In the genomic region with DNA sequence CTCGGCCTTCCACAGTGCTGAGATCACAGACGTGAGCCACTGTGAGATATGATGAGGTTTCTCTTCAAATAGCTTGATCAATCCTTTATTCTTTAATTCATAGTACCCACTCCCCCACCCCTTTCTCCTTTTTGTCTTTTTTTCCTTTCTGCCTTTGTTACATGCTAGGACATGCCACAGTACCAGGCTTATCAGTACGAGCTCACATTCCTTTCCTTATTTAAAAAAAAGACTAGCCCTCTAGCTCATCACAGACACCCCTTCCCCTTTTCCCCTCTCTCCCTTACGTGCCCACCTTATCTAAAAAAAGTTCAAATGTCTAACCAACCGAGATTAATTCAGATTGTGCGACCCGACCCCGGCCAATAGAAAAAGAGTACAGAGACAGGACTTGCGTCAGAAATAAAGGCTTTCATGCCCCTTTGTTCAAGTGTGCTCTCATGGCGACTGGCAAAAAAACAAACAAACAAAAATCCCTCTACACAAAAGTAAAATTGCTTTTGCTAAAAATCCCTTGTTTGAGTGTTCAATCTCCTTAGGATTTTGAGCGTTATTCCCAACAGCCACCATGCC, we compare ENCODE assay signal across 21 cellular contexts. TPM values are rescaled to one million over a fixed set of nuclear protein-coding genes. Genes with fewer than 3 reads are reported as not detected.
DNase-seq lines count a peak whose midpoint lies in the region; ATAC-seq and TF ChIP-seq lines count a peak whose summit lies in the region.
"Had no signal": no experiment of that assay in that cellular context is flagged by ENCODE, and none has a peak within 500 bp of the region (broad histone marks: within the 10 kb centered on the region; RNA-seq: fewer than 3 reads in every experiment).

No MANE protein-coding gene starts in this region.

- H3K27ac ChIP-seq in HUES64 (ENCODE audit: low read depth, low read length) = peak overlapping the region; percentile 42; the same call in 1 of the 2 replicates
- H3K27ac ChIP-seq in effector memory CD4-positive, alpha-beta T cell (ENCODE audit: insufficient read depth, low read length, poor library complexity, severe bottlenecking) = no peak overlapping the region
- H3K27ac ChIP-seq: coronary artery, lower lobe of right lung, VCaP had no signal

- peaks cover 6% of the 10 kb centered on the region for H3K4me1 Mint-ChIP-seq in endothelial cell (ENCODE audit: unreplicated experiment)
- H3K4me1 Mint-ChIP-seq: activated CD4-positive, alpha-beta memory T cell treated with anti-CD3 and anti-CD28 coated beads, Interleukin-2, amount 10 ng/mL, durations not matched to agents 7 days and 5 days; naive thymus-derived CD4-positive, alpha-beta T cell had no signal

- H3K27me3 ChIP-seq in HUES64 (ENCODE audit: insufficient read depth, low read length) (no peaks in the 10 kb centered on the region), neuron (ENCODE audit: insufficient read depth, low read length) (no peaks in the 10 kb centered on the region)
- no peaks in the 10 kb centered on the region for H3K27me3 ChIP-seq in effector memory CD4-positive, alpha-beta T cell (replicated peaks; ENCODE audit: control insufficient read depth, insufficient read depth, low read length, poor library complexity, severe bottlenecking)

- TF ChIP-seq CTCF in endothelial cell (IDR thresholded peaks at IDR 0.05; ENCODE audit: unreplicated experiment) = no peak

- H3K9ac ChIP-seq in HUES64 (ENCODE audit: low read depth, low read length) = peak overlapping the region; percentile 53; the same call in 1 of the 2 replicates

- no peaks in the 10 kb centered on the region for H3K36me3 ChIP-seq in HUES64 (ENCODE audit: insufficient read depth, low read length)
- H3K36me3 ChIP-seq in neuron (ENCODE audit: insufficient read depth, low read length) = no peaks in the 10 kb centered on the region
- H3K36me3 ChIP-seq in effector memory CD4-positive, alpha-beta T cell (ENCODE audit: control insufficient read depth, insufficient read depth, low read length) = no peaks in the 10 kb centered on the region
- H3K36me3 ChIP-seq: lower lobe of right lung had no signal

- H2AFZ ChIP-seq in neuron (ENCODE audit: low read depth, low read length) = peak overlapping the region; percentile 89

- H3K4me1 ChIP-seq in HUES64 (ENCODE audit: insufficient read depth, low read length) (peaks cover 48% of the 10 kb centered on the region), neuron (ENCODE audit: insufficient read depth, low read length) (peaks cover 21% of the 10 kb centered on the region)
- no peaks in the 10 kb centered on the region for H3K4me1 ChIP-seq in effector memory CD4-positive, alpha-beta T cell (ENCODE audit: control insufficient read depth, insufficient read depth, low read length, poor library complexity, severe bottlenecking)
- H3K4me1 ChIP-seq: lower lobe of right lung had no signal

- no peak overlapping the region for H3K4me3 ChIP-seq in HUES64 (ENCODE audit: low read length)
- no peak overlapping the region for H3K4me3 ChIP-seq in neuron (ENCODE audit: low read length)
- no peak overlapping the region for H3K4me3 ChIP-seq in effector memory CD4-positive, alpha-beta T cell (ENCODE audit: insufficient read depth, low read depth, low read length, poor library complexity, severe bottlenecking)
- H3K4me3 ChIP-seq: coronary artery, lower lobe of right lung had no signal

- DNase-seq in NCI-H748 (lab: John Stamatoyannopoulos, UW; ENCODE audit: unreplicated experiment) = peak; percentile 69
- no peak for DNase-seq in endothelial cell (ENCODE audit: low spot score)
- DNase-seq in effector memory CD4-positive, alpha-beta T cell = no peak
- DNase-seq in midbrain (lab: John Stamatoyannopoulos, UW) = no peak
- DNase-seq: activated CD4-positive, alpha-beta memory T cell treated with anti-CD3 and anti-CD28 coated beads, Interleukin-2, amount 10 ng/mL, durations not matched to agents 7 days and 5 days; activated naive CD4-positive, alpha-beta T cell treated with anti-CD3 and anti-CD28 coated beads, Interleukin-2, amount 50 U/mL, for 16 hours; activated T-cell treated with anti-CD3 and anti-CD28 coated beads, Interleukin-2, amount 50 U/mL, for 24 hours; AML-193; COR-L47; erythroblast; Karpas-422; lower lobe of right lung; naive thymus-derived CD4-positive, alpha-beta T cell; NCI-H1105; NCI-H446 treated with DMSO at 0.1 percent for 48 hours; Right ventricle myocardium superior had no signal

- 71% methylated on average over 11 of the region's 11 CpGs for WGBS in HUES64

- H3K9me3 Mint-ChIP-seq in endothelial cell (ENCODE audit: unreplicated experiment) = no peaks in the 10 kb centered on the region
- H3K9me3 Mint-ChIP-seq: activated CD4-positive, alpha-beta memory T cell treated with anti-CD3 and anti-CD28 coated beads, Interleukin-2, amount 10 ng/mL, durations not matched to agents 7 days and 5 days; activated T-cell treated with anti-CD3 and anti-CD28 coated beads, Interleukin-2, amount 50 U/mL, for 24 hours had no signal

- no peak for ATAC-seq in HG02623 (IDR thresholded peaks at IDR 0.05; ENCODE audit: unreplicated experiment)
- ATAC-seq: lower lobe of right lung; naive thymus-derived CD4-positive, alpha-beta T cell had no signal

- H3K9me3 ChIP-seq in HUES64 (ENCODE audit: insufficient read depth, low read depth, low read length) (no peaks in the 10 kb centered on the region), neuron (ENCODE audit: low read length) (no peaks in the 10 kb centered on the region)
- no peaks in the 10 kb centered on the region for H3K9me3 ChIP-seq in effector memory CD4-positive, alpha-beta T cell (ENCODE audit: control insufficient read depth, low read length)
- H3K9me3 ChIP-seq: lower lobe of right lung had no signal

- H3K27me3 Mint-ChIP-seq in endothelial cell (ENCODE audit: unreplicated experiment) = no peaks in the 10 kb centered on the region

- H3K36me3 Mint-ChIP-seq in endothelial cell (ENCODE audit: low read depth, unreplicated experiment) = no peaks in the 10 kb centered on the region
- H3K36me3 Mint-ChIP-seq: naive thymus-derived CD4-positive, alpha-beta T cell had no signal

- peak overlapping the region; percentile 78 for H3K27ac Mint-ChIP-seq in endothelial cell (ENCODE audit: unreplicated experiment)
- H3K27ac Mint-ChIP-seq: activated CD4-positive, alpha-beta memory T cell treated with anti-CD3 and anti-CD28 coated beads, Interleukin-2, amount 10 ng/mL, durations not matched to agents 7 days and 5 days; activated T-cell treated with anti-CD3 and anti-CD28 coated beads, Interleukin-2, amount 50 U/mL, for 24 hours; naive thymus-derived CD4-positive, alpha-beta T cell had no signal

- H3K4me3 Mint-ChIP-seq in endothelial cell (ENCODE audit: unreplicated experiment) = no peak overlapping the region
- H3K4me3 Mint-ChIP-seq: activated CD4-positive, alpha-beta memory T cell treated with anti-CD3 and anti-CD28 coated beads, Interleukin-2, amount 10 ng/mL, durations not matched to agents 7 days and 5 days; activated T-cell treated with anti-CD3 and anti-CD28 coated beads, Interleukin-2, amount 50 U/mL, for 24 hours; naive thymus-derived CD4-positive, alpha-beta T cell had no signal

RNA-seq across cellular contexts. Expression of a gene that starts 49.2 kb away (rescaled TPM):
- polyA plus RNA-seq in HUES64 (2013, experiment 1 of 2) = 4.6 TPM
- polyA plus RNA-seq in HUES64 (2013, experiment 2 of 2) = 4.0 TPM
- total RNA-seq in endothelial cell (ENCODE audit: unreplicated experiment) = 5.1 TPM
- total RNA-seq: activated CD4-positive, alpha-beta memory T cell treated with anti-CD3 and anti-CD28 coated beads, Interleukin-2, amount 10 ng/mL, durations not matched to agents 7 days and 5 days; naive thymus-derived CD4-positive, alpha-beta T cell had no signal
- polyA plus RNA-seq: naive thymus-derived CD4-positive, alpha-beta T cell had no signal
